In genomic region chr6:13574571-13575376, GRCh38 we compare ENCODE assay signal across 1 cellular context.
TF ChIP-seq lines count a peak whose summit lies in the region.

TSS of gene SIRT5 (plus strand) at chr6:13574601. CDS start at chr6:13584111, 9,510 bp downstream.

TF ChIP-seq in HepG2, 621 proteins besides CTCF, POLR2A, EP300 and RAD21 (continued from another document and continues in another):
- TF ChIP-seq SNAPC4 (CRISPR knock-in tag; IDR thresholded peaks at IDR 0.05) = peak; percentile 91
- TF ChIP-seq ZNF710 (CRISPR knock-in tag; IDR thresholded peaks at IDR 0.05; ENCODE audit: borderline replicate concordance) = peak; percentile 74
- peak; percentile 87 for TF ChIP-seq FOXP4 (CRISPR knock-in tag; IDR thresholded peaks at IDR 0.05)
- no peak for TF ChIP-seq ZNF562 (CRISPR knock-in tag; IDR thresholded peaks at IDR 0.05; ENCODE audit: borderline replicate concordance)
- no peak for TF ChIP-seq HOXA7 (CRISPR knock-in tag; IDR thresholded peaks at IDR 0.05)
- no peak for TF ChIP-seq GRHL1 (CRISPR knock-in tag; conservative IDR thresholded peaks at IDR 0.05)
- no peak for TF ChIP-seq PAF1 (CRISPR knock-in tag; IDR thresholded peaks at IDR 0.05)
- TF ChIP-seq BRCA1 (CRISPR knock-in tag; IDR thresholded peaks at IDR 0.05) = 0 out of 2 replicates have a peak, but pooled peaks have one; percentile 27
- TF ChIP-seq E2F1 (CRISPR knock-in tag; IDR thresholded peaks at IDR 0.05) = peak; percentile 45
- TF ChIP-seq THYN1 (CRISPR knock-in tag; IDR thresholded peaks at IDR 0.05; ENCODE audit: borderline replicate concordance, low read depth) = peak; percentile 92; the same call in 1 of the 2 replicates
- peak; percentile 90; the same call in 1 of the 2 replicates for TF ChIP-seq ZNF431 (CRISPR knock-in tag; IDR thresholded peaks at IDR 0.05; ENCODE audit: borderline replicate concordance, low read depth)
- TF ChIP-seq TP53 (CRISPR knock-in tag; conservative IDR thresholded peaks at IDR 0.05) = 0 out of 2 replicates have a peak, but pooled peaks have one; percentile 46
- no peak; the same call in 1 of the 2 replicates for TF ChIP-seq MLXIP (CRISPR knock-in tag; IDR thresholded peaks at IDR 0.05; ENCODE audit: borderline replicate concordance)
- no peak for TF ChIP-seq SCMH1 (CRISPR knock-in tag; IDR thresholded peaks at IDR 0.05; ENCODE audit: borderline replicate concordance)
- TF ChIP-seq ZNF552 (CRISPR knock-in tag; IDR thresholded peaks at IDR 0.05; ENCODE audit: borderline replicate concordance) = peak; percentile 46
- peak; percentile 87 for TF ChIP-seq ZNF766 (CRISPR knock-in tag; IDR thresholded peaks at IDR 0.05; ENCODE audit: borderline replicate concordance)
- peak; percentile 98 for TF ChIP-seq ZNF572 (CRISPR knock-in tag; IDR thresholded peaks at IDR 0.05)
- TF ChIP-seq MTA1 (CRISPR knock-in tag; IDR thresholded peaks at IDR 0.05; ENCODE audit: borderline replicate concordance) = peak; percentile 46; the same call in 1 of the 2 replicates
- TF ChIP-seq ZNF567 (CRISPR knock-in tag; IDR thresholded peaks at IDR 0.05; ENCODE audit: borderline replicate concordance) = 0 out of 2 replicates have a peak, but pooled peaks have one; percentile 48
- no peak for TF ChIP-seq TRAFD1 (CRISPR knock-in tag; IDR thresholded peaks at IDR 0.05; ENCODE audit: borderline replicate concordance)
- no peak for TF ChIP-seq KAT2B (IDR thresholded peaks at IDR 0.05; ENCODE audit: borderline replicate concordance, low read depth, low read length)
- no peak for TF ChIP-seq ZNF569 (CRISPR knock-in tag; IDR thresholded peaks at IDR 0.05; ENCODE audit: borderline replicate concordance)
- no peak; the same call in 1 of the 2 replicates for TF ChIP-seq ADNP (CRISPR knock-in tag; IDR thresholded peaks at IDR 0.05)
- 0 out of 2 replicates have a peak, but pooled peaks have one; percentile 49 for TF ChIP-seq SKIL (CRISPR knock-in tag; IDR thresholded peaks at IDR 0.05; ENCODE audit: borderline replicate concordance)
- peak; percentile 97 for TF ChIP-seq KLF6 (CRISPR knock-in tag; IDR thresholded peaks at IDR 0.05)
- 0 out of 2 replicates have a peak, but pooled peaks have one; percentile 77 for TF ChIP-seq ZBTB10 (CRISPR knock-in tag; IDR thresholded peaks at IDR 0.05; ENCODE audit: borderline replicate concordance)
